11 cellular contexts compared by ENCODE assay signal in genomic region chr18:79203017-79203605, GRCh38.
DNase-seq lines count a peak whose midpoint lies in the region; ATAC-seq, FAIRE-seq and TF ChIP-seq lines count a peak whose summit lies in the region.
"Had no signal": no experiment of that assay in that cellular context is flagged by ENCODE, and none has a peak within 500 bp of the region (broad histone marks: within the 10 kb centered on the region; RNA-seq: fewer than 3 reads in every experiment).

No MANE protein-coding gene starts in this region.

- peaks cover 2% of the 10 kb centered on the region for H3K9me3 Mint-ChIP-seq in activated naive CD8-positive, alpha-beta T cell treated with anti-CD3 and anti-CD28 coated beads for 36 hours

- H3K9me2 ChIP-seq in GM23248 (ENCODE audit: insufficient read depth): no peaks in the 10 kb centered on the region

- H2AFZ ChIP-seq in GM23248: no peak overlapping the region

- in situ Hi-C loops in GM23248 (cut with MboI): no loop called here

- H3K36me3 Mint-ChIP-seq in activated naive CD8-positive, alpha-beta T cell treated with anti-CD3 and anti-CD28 coated beads for 36 hours: peaks cover 17% of the 10 kb centered on the region

- no peaks in the 10 kb centered on the region for H3K27me3 Mint-ChIP-seq in activated naive CD8-positive, alpha-beta T cell treated with anti-CD3 and anti-CD28 coated beads for 36 hours

- no peak overlapping the region for H3K9ac ChIP-seq in GM23248

- no peak overlapping the region for H3K27ac ChIP-seq in GM23248
- H3K27ac ChIP-seq: SK-N-MC had no signal

- H3K27ac Mint-ChIP-seq in activated naive CD8-positive, alpha-beta T cell treated with anti-CD3 and anti-CD28 coated beads for 36 hours: no peak overlapping the region

- H3K36me3 ChIP-seq in GM23248 (ENCODE audit: low read depth): no peaks in the 10 kb centered on the region

- DNase-seq in GM23248 (peak; percentile 36), NCI-H2107 treated with DMSO at 0.1 percent for 48 hours (lab: John Stamatoyannopoulos, UW; ENCODE audit: unreplicated experiment) (peak; percentile 71), nucleus accumbens (lab: John Stamatoyannopoulos, UW) (no peak), GM12891 (ENCODE audit: insufficient read length, low spot score) (no peak)
- peak; percentile 27 for DNase-seq in activated naive CD8-positive, alpha-beta T cell treated with anti-CD3 and anti-CD28 coated beads for 36 hours
- DNase-seq in stimulated activated CD4-positive, alpha-beta T cell treated with anti-CD3 and anti-CD28 coated beads, Interleukin-1b, Interleukin-23, amount 100 ng/mL, for 48 hours: peak; percentile 60
- DNase-seq: NCI-H1930 had no signal

- no peak overlapping the region for H3K4me2 ChIP-seq in GM23248 (ENCODE audit: unreplicated experiment)

- H3K79me2 ChIP-seq in GM23248 (ENCODE audit: insufficient read depth): no peaks in the 10 kb centered on the region

- H3K4me3 ChIP-seq in GM23248: no peak overlapping the region
- H3K4me3 ChIP-seq: SK-N-MC had no signal

- no peak for FAIRE-seq in GM12891 (lab: Jason Lieb, UNC)
- FAIRE-seq: HTR-8/SVneo had no signal

- no peaks in the 10 kb centered on the region for H4K20me1 ChIP-seq in GM23248 (ENCODE audit: insufficient read depth)

- H3K27me3 ChIP-seq in GM23248 (replicated peaks; ENCODE audit: insufficient read depth): no peaks in the 10 kb centered on the region

- no peak for ATAC-seq in HG02588 (IDR thresholded peaks at IDR 0.05; ENCODE audit: unreplicated experiment)
- no peak for ATAC-seq in HG03565 (IDR thresholded peaks at IDR 0.05; ENCODE audit: unreplicated experiment)

- no peak overlapping the region for H3K4me3 Mint-ChIP-seq in activated naive CD8-positive, alpha-beta T cell treated with anti-CD3 and anti-CD28 coated beads for 36 hours

- H3K4me1 ChIP-seq in GM23248 (ENCODE audit: insufficient read depth): no peaks in the 10 kb centered on the region

- no peak for TF ChIP-seq POLR2A in GM12891 (IDR thresholded peaks at IDR 0.05; ENCODE audit: low read depth, low read length)

- 97% methylated on average over 8 of the region's 8 CpGs for WGBS in GM23248 (ENCODE audit: low coverage in 1 of 2, low lambda C conversion rate in 2 of 2, missing lambda C conversion rate in 2 of 2), 2 experiments

- peaks cover 30% of the 10 kb centered on the region for H3K4me1 Mint-ChIP-seq in activated naive CD8-positive, alpha-beta T cell treated with anti-CD3 and anti-CD28 coated beads for 36 hours

- peaks cover 5% of the 10 kb centered on the region; the same call in 1 of the 2 replicates for H3F3A ChIP-seq in GM23248 (ENCODE audit: insufficient read depth)

- no peaks in the 10 kb centered on the region for H3K9me3 ChIP-seq in GM23248 (ENCODE audit: low read depth)

TF ChIP-seq in GM12891, 5 proteins besides CTCF, POLR2A, EP300 and RAD21:
- TF ChIP-seq POU2F2 (IDR thresholded peaks at IDR 0.05; ENCODE audit: low read depth, low read length) (no peak), PAX5 (IDR thresholded peaks at IDR 0.05; ENCODE audit: insufficient read depth, low read length, severe bottlenecking) (no peak), TAF1 (IDR thresholded peaks at IDR 0.05; ENCODE audit: low read depth, low read length) (no peak), POLR2AphosphoS5 (IDR thresholded peaks at IDR 0.05; ENCODE audit: low read depth, low read length) (no peak), SPI1 (IDR thresholded peaks at IDR 0.05; ENCODE audit: low read depth, low read length) (no peak)

Comparison
In these comparisons a context has a peak if more than half of its experiments do, and no peak if none do; other contexts are left out.
1. DNase-seq: peak in GM23248 (single experiment), NCI-H2107 treated with DMSO at 0.1 percent for 48 hours (single experiment), activated naive CD8-positive, alpha-beta T cell treated with anti-CD3 and anti-CD28 coated beads for 36 hours (single experiment) and stimulated activated CD4-positive, alpha-beta T cell treated with anti-CD3 and anti-CD28 coated beads, Interleukin-1b, Interleukin-23, amount 100 ng/mL, for 48 hours (single experiment); none in nucleus accumbens (0 of 56) and GM12891 (single experiment).